In the genomic region with DNA sequence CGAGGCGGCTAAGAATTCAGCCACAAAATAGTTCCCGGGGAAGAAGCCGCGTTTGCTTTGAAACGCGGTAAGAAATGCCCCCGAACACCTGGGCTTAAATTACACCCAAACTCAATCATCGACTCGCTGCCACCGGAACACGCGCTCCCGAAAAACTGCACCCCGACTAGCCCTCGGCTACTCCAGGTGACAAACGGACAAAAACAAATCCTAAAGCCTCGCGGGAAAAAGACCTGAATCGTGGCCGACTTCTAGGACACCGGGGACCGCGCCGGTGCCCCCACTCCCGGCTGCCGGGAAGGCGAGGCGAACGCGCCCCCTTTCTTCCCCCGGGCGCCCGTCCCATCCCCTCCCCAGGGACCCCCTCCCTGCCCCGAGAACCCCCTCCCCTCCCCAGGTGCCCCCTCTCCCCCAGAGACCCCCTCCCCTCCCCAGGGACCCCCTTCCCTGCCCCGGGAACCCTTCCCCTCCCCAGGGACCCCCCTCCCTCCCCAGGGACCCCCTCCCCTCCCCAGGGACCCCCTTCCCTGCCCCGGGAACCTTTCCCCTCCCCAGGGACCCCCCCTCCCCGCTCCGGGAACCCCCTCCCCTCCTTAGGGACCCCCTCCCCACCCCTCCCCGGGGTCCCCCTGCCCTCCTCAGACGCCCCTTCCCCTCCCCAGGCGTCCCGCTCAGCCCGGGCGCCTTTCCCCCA, we compare ENCODE assay signal across 1 cellular context.
TF ChIP-seq lines count a peak whose summit lies in the region.

No MANE protein-coding gene starts in this region.

TF ChIP-seq in GM23338, 12 proteins besides CTCF, POLR2A, EP300 and RAD21 (continued from another document):
- TF ChIP-seq, protein P1, sequence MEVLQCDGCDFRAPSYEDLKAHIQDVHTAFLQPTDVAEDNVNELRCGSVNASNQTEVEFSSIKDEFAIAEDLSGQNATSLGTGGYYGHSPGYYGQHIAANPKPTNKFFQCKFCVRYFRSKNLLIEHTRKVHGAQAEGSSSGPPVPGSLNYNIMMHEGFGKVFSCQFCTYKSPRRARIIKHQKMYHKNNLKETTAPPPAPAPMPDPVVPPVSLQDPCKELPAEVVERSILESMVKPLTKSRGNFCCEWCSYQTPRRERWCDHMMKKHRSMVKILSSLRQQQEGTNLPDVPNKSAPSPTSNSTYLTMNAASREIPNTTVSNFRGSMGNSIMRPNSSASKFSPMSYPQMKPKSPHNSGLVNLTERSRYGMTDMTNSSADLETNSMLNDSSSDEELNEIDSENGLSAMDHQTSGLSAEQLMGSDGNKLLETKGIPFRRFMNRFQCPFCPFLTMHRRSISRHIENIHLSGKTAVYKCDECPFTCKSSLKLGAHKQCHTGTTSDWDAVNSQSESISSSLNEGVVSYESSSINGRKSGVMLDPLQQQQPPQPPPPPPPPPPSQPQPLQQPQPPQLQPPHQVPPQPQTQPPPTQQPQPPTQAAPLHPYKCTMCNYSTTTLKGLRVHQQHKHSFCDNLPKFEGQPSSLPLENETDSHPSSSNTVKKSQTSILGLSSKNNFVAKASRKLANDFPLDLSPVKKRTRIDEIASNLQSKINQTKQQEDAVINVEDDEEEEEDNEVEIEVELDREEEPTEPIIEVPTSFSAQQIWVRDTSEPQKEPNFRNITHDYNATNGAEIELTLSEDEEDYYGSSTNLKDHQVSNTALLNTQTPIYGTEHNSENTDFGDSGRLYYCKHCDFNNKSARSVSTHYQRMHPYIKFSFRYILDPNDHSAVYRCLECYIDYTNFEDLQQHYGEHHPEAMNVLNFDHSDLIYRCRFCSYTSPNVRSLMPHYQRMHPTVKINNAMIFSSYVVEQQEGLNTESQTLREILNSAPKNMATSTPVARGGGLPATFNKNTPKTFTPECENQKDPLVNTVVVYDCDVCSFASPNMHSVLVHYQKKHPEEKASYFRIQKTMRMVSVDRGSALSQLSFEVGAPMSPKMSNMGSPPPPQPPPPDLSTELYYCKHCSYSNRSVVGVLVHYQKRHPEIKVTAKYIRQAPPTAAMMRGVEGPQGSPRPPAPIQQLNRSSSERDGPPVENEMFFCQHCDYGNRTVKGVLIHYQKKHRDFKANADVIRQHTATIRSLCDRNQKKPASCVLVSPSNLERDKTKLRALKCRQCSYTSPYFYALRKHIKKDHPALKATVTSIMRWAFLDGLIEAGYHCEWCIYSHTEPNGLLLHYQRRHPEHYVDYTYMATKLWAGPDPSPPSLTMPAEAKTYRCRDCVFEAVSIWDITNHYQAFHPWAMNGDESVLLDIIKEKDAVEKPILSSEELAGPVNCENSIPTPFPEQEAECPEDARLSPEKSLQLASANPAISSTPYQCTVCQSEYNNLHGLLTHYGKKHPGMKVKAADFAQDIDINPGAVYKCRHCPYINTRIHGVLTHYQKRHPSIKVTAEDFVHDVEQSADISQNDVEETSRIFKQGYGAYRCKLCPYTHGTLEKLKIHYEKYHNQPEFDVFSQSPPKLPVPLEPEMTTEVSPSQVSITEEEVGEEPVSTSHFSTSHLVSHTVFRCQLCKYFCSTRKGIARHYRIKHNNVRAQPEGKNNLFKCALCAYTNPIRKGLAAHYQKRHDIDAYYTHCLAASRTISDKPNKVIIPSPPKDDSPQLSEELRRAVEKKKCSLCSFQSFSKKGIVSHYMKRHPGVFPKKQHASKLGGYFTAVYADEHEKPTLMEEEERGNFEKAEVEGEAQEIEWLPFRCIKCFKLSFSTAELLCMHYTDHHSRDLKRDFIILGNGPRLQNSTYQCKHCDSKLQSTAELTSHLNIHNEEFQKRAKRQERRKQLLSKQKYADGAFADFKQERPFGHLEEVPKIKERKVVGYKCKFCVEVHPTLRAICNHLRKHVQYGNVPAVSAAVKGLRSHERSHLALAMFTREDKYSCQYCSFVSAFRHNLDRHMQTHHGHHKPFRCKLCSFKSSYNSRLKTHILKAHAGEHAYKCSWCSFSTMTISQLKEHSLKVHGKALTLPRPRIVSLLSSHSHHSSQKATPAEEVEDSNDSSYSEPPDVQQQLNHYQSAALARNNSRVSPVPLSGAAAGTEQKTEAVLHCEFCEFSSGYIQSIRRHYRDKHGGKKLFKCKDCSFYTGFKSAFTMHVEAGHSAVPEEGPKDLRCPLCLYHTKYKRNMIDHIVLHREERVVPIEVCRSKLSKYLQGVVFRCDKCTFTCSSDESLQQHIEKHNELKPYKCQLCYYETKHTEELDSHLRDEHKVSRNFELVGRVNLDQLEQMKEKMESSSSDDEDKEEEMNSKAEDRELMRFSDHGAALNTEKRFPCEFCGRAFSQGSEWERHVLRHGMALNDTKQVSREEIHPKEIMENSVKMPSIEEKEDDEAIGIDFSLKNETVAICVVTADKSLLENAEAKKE (CRISPR knock-in tag; IDR thresholded peaks at IDR 0.05) = no peak
- TF ChIP-seq, protein P2, sequence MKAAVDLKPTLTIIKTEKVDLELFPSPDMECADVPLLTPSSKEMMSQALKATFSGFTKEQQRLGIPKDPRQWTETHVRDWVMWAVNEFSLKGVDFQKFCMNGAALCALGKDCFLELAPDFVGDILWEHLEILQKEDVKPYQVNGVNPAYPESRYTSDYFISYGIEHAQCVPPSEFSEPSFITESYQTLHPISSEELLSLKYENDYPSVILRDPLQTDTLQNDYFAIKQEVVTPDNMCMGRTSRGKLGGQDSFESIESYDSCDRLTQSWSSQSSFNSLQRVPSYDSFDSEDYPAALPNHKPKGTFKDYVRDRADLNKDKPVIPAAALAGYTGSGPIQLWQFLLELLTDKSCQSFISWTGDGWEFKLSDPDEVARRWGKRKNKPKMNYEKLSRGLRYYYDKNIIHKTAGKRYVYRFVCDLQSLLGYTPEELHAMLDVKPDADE (IDR thresholded peaks at IDR 0.05) = no peak
- no peak for TF ChIP-seq EZH2 (IDR thresholded peaks at IDR 0.05; ENCODE audit: low read depth, unreplicated experiment)
- TF ChIP-seq ZNF331 (CRISPR knock-in tag; IDR thresholded peaks at IDR 0.05; ENCODE audit: low read depth) = no peak
